8 cellular contexts compared by ENCODE assay signal in the genomic region with DNA sequence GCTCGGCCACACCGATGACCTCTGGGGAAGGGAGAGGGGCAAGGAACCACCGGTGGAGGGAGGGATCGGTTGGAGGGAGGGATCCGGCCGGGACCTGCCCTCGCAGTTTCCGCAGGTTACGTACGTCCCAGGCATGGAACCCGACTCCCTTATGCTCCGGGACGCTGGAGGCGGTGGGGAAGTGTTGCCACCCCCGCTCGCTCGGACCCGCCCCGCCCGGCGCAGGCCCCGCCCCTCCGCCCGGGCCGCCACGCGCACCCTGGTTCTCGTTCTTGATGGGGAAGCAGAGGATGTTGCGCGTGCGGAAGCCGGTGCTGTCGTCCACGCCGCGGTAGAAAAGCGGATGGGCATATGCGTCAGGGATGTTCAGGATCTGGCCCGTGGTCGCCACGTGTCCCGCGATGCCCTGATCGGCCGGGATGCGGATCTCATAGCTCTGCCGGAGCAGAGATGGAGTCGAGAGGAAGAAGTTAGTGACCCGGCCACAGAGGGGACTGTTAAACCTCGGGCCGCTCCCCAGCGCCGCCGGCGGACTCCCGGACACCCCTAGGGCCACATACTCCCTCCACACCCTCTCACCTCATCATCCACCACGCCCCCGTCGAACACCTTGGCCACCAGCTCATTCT.
DNase-seq lines count a peak whose midpoint lies in the region; ATAC-seq and TF ChIP-seq lines count a peak whose summit lies in the region.

No MANE protein-coding gene starts in this region.

- H3K9me3 ChIP-seq in ascending aorta = no peaks in the 10 kb centered on the region

- TF ChIP-seq CTCF in ascending aorta (IDR thresholded peaks at IDR 0.05) (no peak), GM13976 (IDR thresholded peaks at IDR 0.05; ENCODE audit: borderline replicate concordance, control extremely low read depth, extremely low read depth, insufficient read depth, missing control alignments) (no peak), Calu3 (IDR thresholded peaks at IDR 0.05; ENCODE audit: unreplicated experiment) (no peak), omental fat pad (IDR thresholded peaks at IDR 0.05) (no peak)

- H3K4me3 Mint-ChIP-seq in T-helper 1 cell treated with Interleukin-12 subunit alpha and Interleukin-12 subunit beta and Interleukin-4 antibody, amounts not matched to agents 30 μg/mL and 1 μg/mL, for 36 hours = peak overlapping the region; percentile 79
- no peak overlapping the region for H3K4me3 Mint-ChIP-seq in Calu3 (ENCODE audit: low read depth, unreplicated experiment)

- H3K36me3 Mint-ChIP-seq in T-helper 1 cell treated with Interleukin-12 subunit alpha and Interleukin-12 subunit beta and Interleukin-4 antibody, amounts not matched to agents 30 μg/mL and 1 μg/mL, for 36 hours (ENCODE audit: low read depth) = no peaks in the 10 kb centered on the region
- no peaks in the 10 kb centered on the region for H3K36me3 Mint-ChIP-seq in Calu3 (ENCODE audit: insufficient read depth, unreplicated experiment)

- peak overlapping the region; percentile 3 to 53 for H3K4me3 ChIP-seq in ascending aorta

- H3K27me3 ChIP-seq in ascending aorta = peaks cover 6% of the 10 kb centered on the region

- H3K9me3 Mint-ChIP-seq in T-helper 1 cell treated with Interleukin-12 subunit alpha and Interleukin-12 subunit beta and Interleukin-4 antibody, amounts not matched to agents 30 μg/mL and 1 μg/mL, for 36 hours = no peaks in the 10 kb centered on the region
- H3K9me3 Mint-ChIP-seq in Calu3 (ENCODE audit: low read depth, unreplicated experiment) = no peaks in the 10 kb centered on the region

- peaks cover 3 to 8% of the 10 kb centered on the region in 2 donors for H3K4me1 ChIP-seq in ascending aorta

- H3K36me3 ChIP-seq in ascending aorta = no peaks in the 10 kb centered on the region

- peak; percentile 29 for ATAC-seq in left lobe of liver
- no peak for ATAC-seq in GM18519 (IDR thresholded peaks at IDR 0.05; ENCODE audit: low FRiP score, unreplicated experiment)
- no peak for ATAC-seq in omental fat pad (ENCODE audit: low FRiP score)

- H3K27me3 Mint-ChIP-seq in T-helper 1 cell treated with Interleukin-12 subunit alpha and Interleukin-12 subunit beta and Interleukin-4 antibody, amounts not matched to agents 30 μg/mL and 1 μg/mL, for 36 hours (ENCODE audit: low read depth) = peaks cover 50% of the 10 kb centered on the region
- H3K27me3 Mint-ChIP-seq in Calu3 (ENCODE audit: unreplicated experiment) = peaks cover 97% of the 10 kb centered on the region

- peak overlapping the region; percentile 70 for H3K27ac Mint-ChIP-seq in T-helper 1 cell treated with Interleukin-12 subunit alpha and Interleukin-12 subunit beta and Interleukin-4 antibody, amounts not matched to agents 30 μg/mL and 1 μg/mL, for 36 hours
- no peak overlapping the region for H3K27ac Mint-ChIP-seq in Calu3 (ENCODE audit: unreplicated experiment)

- in situ Hi-C loops in GM13976 (cut with MboI; ENCODE audit: low sequenced_read_pairs, unreplicated experiment) = no loop called here

- peak; percentile 64 to 84 for DNase-seq in ascending aorta (ENCODE audit: low spot score in 2 of 2)
- peak; percentile 56 for DNase-seq in left lobe of liver (ENCODE audit: low spot score)
- peak; percentile 19 to 23 for DNase-seq in stimulated activated CD8-positive, alpha-beta memory T cell treated with anti-CD3 and anti-CD28 coated beads, Interleukin-15, amount 100 ng/mL, for 48 hours (ENCODE audit: low read depth in 2 of 2)
- no peak for DNase-seq in GM13976 (ENCODE audit: low spot score)
- no peak for DNase-seq in Calu3
- no peak for DNase-seq in omental fat pad (ENCODE audit: low spot score)

- CTCF ChIA-PET in Calu3 (lab: Charles Lee) = no interaction called here

- no peak overlapping the region for H3K27ac ChIP-seq in ascending aorta

- peaks cover 20% of the 10 kb centered on the region for H3K4me1 Mint-ChIP-seq in T-helper 1 cell treated with Interleukin-12 subunit alpha and Interleukin-12 subunit beta and Interleukin-4 antibody, amounts not matched to agents 30 μg/mL and 1 μg/mL, for 36 hours (ENCODE audit: low read depth)
- no peaks in the 10 kb centered on the region for H3K4me1 Mint-ChIP-seq in Calu3 (ENCODE audit: low read depth, unreplicated experiment)

- intact Hi-C loops in ascending aorta (cut with DNase I) = no loop called here
- intact Hi-C loops in Calu3 (cut with micrococcal nuclease; ENCODE audit: unreplicated experiment) = no loop called here

- BruUV-seq in Calu3 (replicated peaks; lab: Mats Ljungman, UMichigan) = no TSS peak

Comparison
In these comparisons a context has a peak if more than half of its experiments do, and no peak if none do; other contexts are left out.
1. DNase-seq: peak in ascending aorta (2 of 2), left lobe of liver (single experiment) and stimulated activated CD8-positive, alpha-beta memory T cell treated with anti-CD3 and anti-CD28 coated beads, Interleukin-15, amount 100 ng/mL, for 48 hours (2 of 2); none in GM13976 (single experiment), Calu3 (single experiment) and omental fat pad (single experiment).